8 cellular contexts compared by ENCODE assay signal in the genomic region with DNA sequence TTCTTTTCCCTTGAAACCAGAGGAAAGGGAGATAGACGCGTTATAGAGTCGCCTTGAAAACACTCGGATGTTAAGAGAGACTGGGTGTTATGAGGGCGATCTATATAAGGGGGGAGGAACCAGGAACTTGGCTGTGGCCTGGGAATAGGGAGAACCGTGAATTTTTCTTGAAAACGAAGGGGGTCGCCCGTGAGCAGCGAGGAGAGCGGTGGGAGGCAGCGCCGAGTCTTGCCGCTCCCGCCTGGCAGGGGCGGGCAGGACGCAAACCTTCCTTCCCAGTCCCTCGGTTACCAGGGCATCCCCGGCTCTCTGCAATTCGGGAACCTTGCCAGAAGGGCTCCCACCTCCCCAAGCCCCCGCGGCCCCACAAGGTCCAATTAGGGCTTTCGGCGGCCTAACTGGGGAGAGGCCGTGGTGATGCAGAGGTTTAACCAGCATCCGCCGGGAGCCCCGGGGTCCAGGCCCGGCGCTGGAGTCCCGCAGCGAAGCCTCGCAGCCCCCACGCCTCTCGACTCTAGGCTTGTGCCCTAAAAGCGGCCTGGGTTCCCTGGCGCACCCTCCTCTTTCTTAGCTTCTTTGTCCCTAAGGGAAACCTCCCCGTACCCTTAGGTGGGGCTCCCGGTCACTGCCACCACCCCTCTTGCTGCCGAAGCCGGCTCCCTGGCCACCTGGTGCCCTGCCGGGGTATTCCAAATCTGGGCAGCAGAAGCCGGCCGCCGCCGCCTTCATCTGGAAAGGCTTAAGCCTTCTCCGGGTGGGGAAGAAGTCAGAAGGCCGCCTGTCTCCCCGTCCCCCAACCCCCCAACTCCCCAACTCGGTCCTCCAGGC. TPM values are rescaled to one million over a fixed set of nuclear protein-coding genes. Genes with fewer than 3 reads are reported as not detected.
A peak's percentile ranks its signal among the peaks of the same experiment; 100 is the strongest.
DNase-seq lines count a peak whose midpoint lies in the region; ATAC-seq and TF ChIP-seq lines count a peak whose summit lies in the region.

No MANE protein-coding gene starts in this region.

- no peaks in the 10 kb centered on the region for H3K27me3 ChIP-seq in body of pancreas

- H3K4me1 ChIP-seq in body of pancreas, result peaks cover 18% of the 10 kb centered on the region

- H3K4me3 ChIP-seq in body of pancreas, result peak overlapping the region in 1 of 2 donors; percentile 24

- peak in 4 of 7 experiments; percentile 16 to 41 (median 33) for TF ChIP-seq CTCF in body of pancreas (IDR thresholded peaks at IDR 0.05)

- H3K27ac ChIP-seq in body of pancreas, result peak overlapping the region in 2 of 4 donors; percentile 26 to 38

- no peaks in the 10 kb centered on the region for H3K36me3 ChIP-seq in body of pancreas (replicated peaks in 1 of 2; ENCODE audit: insufficient read depth in 1 of 2, low read depth in 2 of 2)

- ATAC-seq in HG02981 (IDR thresholded peaks at IDR 0.05; ENCODE audit: unreplicated experiment) (peak; percentile 12), body of pancreas (peak; percentile 52)

- no peak for TF ChIP-seq POLR2A in body of pancreas (IDR thresholded peaks at IDR 0.05)

- intact Hi-C loops in body of pancreas (cut with DNase I), result no loop called here

- 0 to 1% methylated on average over 25 to 50 of the region's 50 CpGs for WGBS in body of pancreas, 2 donors

- no peaks in the 10 kb centered on the region for H3K9me3 ChIP-seq in body of pancreas

- DNase-seq in stimulated activated CD4-positive, alpha-beta T cell treated with anti-CD3 and anti-CD28 coated beads, Interleukin-15, amount 100 ng/mL, for 24 hours, result peak; percentile 37
- DNase-seq in stimulated activated CD4-positive, alpha-beta T cell treated with anti-CD3 and anti-CD28 coated beads, Interleukin-4, amount 100 ng/mL, for 24 hours, result no peak
- DNase-seq in NCI-H460 (ENCODE audit: extremely low read depth, low read depth), result peak; percentile 35
- DNase-seq in body of pancreas, result peak; percentile 53 to 59 (median 58)
- peak; percentile 16 to 85 (median 60) for DNase-seq in hypothalamus (lab: John Stamatoyannopoulos, UW)
- DNase-seq in retina, result peak; percentile 84
- no peak for DNase-seq in activated CD4-positive, CD25-positive, alpha-beta regulatory T cell treated with anti-CD3 and anti-CD28 coated beads, Interleukin-2, amount 50 U/mL, for 72 hours

RNA-seq across cellular contexts. Expression of gene FHOD3, which starts 0.7 kb away (rescaled TPM):
- total RNA-seq in NCI-H460 (2014; rRNA removed; shearing (Covaris generic)), result 17.5 and 23.1 TPM in 2 replicates
- 5.0 and 7.7 TPM in 2 replicates for polyA plus RNA-seq in NCI-H460 (2014; cell fraction: nucleus; rRNA removed)
- 1 to 10 TPM in 1 of 2 donors, under 1 TPM in 1; 0.52 to 2.0 TPM for total RNA-seq in body of pancreas

Comparison
In these comparisons a context has a peak if more than half of its experiments do, and no peak if none do; other contexts are left out.
1. DNase-seq: peak in stimulated activated CD4-positive, alpha-beta T cell treated with anti-CD3 and anti-CD28 coated beads, Interleukin-15, amount 100 ng/mL, for 24 hours (single experiment), NCI-H460 (single experiment), body of pancreas (4 of 4), hypothalamus (51 of 51) and retina (single experiment); none in stimulated activated CD4-positive, alpha-beta T cell treated with anti-CD3 and anti-CD28 coated beads, Interleukin-4, amount 100 ng/mL, for 24 hours (single experiment) and activated CD4-positive, CD25-positive, alpha-beta regulatory T cell treated with anti-CD3 and anti-CD28 coated beads, Interleukin-2, amount 50 U/mL, for 72 hours (single experiment).